ENCODE assay signal across 7 cellular contexts in genomic region chr17:49261540-49261939, GRCh38. TPM values are rescaled to one million over a fixed set of nuclear protein-coding genes. Genes with fewer than 3 reads are reported as not detected.
"Had no signal": no experiment of that assay in that cellular context is flagged by ENCODE, and none has a peak within 500 bp of the region (broad histone marks: within the 10 kb centered on the region; RNA-seq: fewer than 3 reads in every experiment).

No MANE protein-coding gene starts in this region.

RNA-seq across cellular contexts. Expression of gene PHOSPHO1, which starts 31.0 kb away (rescaled TPM):
- total RNA-seq: chondrocyte, glomerular endothelial cell, lung microvascular endothelial cell, sigmoid colon had no signal
- polyA plus RNA-seq: neural cell had no signal

RNA-seq across cellular contexts. Expression of gene ABI3, which starts 51.0 kb away (rescaled TPM):
- total RNA-seq: chondrocyte, fibroblast of lung had no signal
- polyA plus RNA-seq: neural cell had no signal

RNA-seq across cellular contexts. Expression of gene GNGT2, which starts 51.2 kb away (rescaled TPM):
- total RNA-seq: chondrocyte, fibroblast of lung, frontal cortex had no signal
- polyA plus RNA-seq: neural cell had no signal
